ENCODE assay signal across 8 cellular contexts in the genomic region with DNA sequence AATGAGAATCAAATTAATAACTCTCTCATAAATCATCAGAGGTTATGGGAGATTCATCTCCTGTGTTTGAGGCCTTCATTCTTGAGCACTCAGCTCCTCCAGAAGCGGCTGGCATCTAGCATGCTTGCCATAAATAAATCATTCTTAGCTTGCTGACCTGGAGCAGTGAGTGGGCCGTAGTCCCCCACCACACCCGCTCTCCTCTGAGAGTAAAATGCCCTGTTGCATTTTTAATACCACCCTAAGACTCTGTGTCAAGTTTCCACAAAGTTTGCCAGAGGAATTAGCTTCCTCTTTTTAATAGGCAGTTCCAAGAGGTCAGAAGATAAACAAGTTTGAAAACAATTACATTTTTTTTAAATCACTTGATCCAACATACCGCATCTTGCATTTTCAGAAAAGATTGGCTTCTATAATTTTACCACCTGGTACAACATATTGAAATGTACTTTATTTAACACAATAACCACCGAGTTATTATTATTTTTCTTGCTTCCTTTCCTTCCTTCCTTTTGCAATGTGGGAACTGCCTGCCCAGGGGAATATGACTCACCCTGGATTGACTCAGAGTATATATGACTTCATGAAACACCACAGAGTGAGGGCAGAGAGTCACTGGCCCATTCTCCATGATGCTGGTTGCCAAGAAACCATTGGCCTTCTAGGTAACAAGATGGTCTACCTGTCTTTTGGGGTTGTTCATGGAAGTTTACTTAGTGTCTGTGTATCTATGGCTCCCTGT. TPM values are rescaled to one million over a fixed set of nuclear protein-coding genes. Genes with fewer than 3 reads are reported as not detected.
DNase-seq lines count a peak whose midpoint lies in the region; ATAC-seq and TF ChIP-seq lines count a peak whose summit lies in the region.

No MANE protein-coding gene starts in this region.

- POLR2A ChIA-PET in PC-3 (lab: Charles Lee; ENCODE audit: unreplicated experiment): interaction anchor here (0.7 kb wide), 1 partner anchor 518 kb away, joined by 4 read pairs; no protein-coding TSS in a partner anchor

- no peaks in the 10 kb centered on the region for H3K79me2 ChIP-seq in PC-3 (ENCODE audit: low read length)

- TF ChIP-seq CTCF in PC-3 (conservative IDR thresholded peaks at IDR 0.05; ENCODE audit: low read depth, low read length) (no peak), GM10266 (IDR thresholded peaks at IDR 0.05; ENCODE audit: control insufficient read depth, insufficient read depth, low read depth, missing control alignments) (no peak)

- no peaks in the 10 kb centered on the region for H3K36me3 ChIP-seq in PC-3 (ENCODE audit: low read depth, low read length)

- peak overlapping the region; percentile 38 for H3K27ac ChIP-seq in PC-3 (ENCODE audit: low read length)

- ATAC-seq in PC-3 (peak; percentile 89), HG03469 (IDR thresholded peaks at IDR 0.05; ENCODE audit: unreplicated experiment) (no peak), GM21786 (IDR thresholded peaks at IDR 0.05; ENCODE audit: unreplicated experiment) (no peak)

- DNase-seq in ELR (ENCODE audit: low read depth) (peak; percentile 87), PC-3 (peak; percentile 83), fibroblast of peridontal ligament (ENCODE audit: extremely low read depth) (peak; percentile 87), renal cortical epithelial cell (ENCODE audit: low read depth) (peak; percentile 95), GM10266 (ENCODE audit: extremely low spot score) (no peak), COR-L47 (lab: John Stamatoyannopoulos, UW) (no peak)

- H3K4me3 ChIP-seq in PC-3 (ENCODE audit: low read length): no peak overlapping the region

- no peaks in the 10 kb centered on the region for H3K27me3 ChIP-seq in PC-3 (ENCODE audit: low read length)

- CTCF ChIA-PET in PC-3 (lab: Charles Lee): no interaction called here

- BruUV-seq in PC-3 (replicated peaks; lab: Mats Ljungman, UMichigan): no TSS peak

- no peak overlapping the region for H2AFZ ChIP-seq in PC-3 (ENCODE audit: low read length)

- 0 out of 2 replicates have a peak, but pooled peaks cover 5% of the 10 kb centered on the region for H3K9me2 ChIP-seq in PC-3 (replicated peaks; ENCODE audit: low read length)

- peak overlapping the region; percentile 5 for H3K4me2 ChIP-seq in PC-3 (ENCODE audit: low read length)

- no peak overlapping the region for H3K9ac ChIP-seq in PC-3 (ENCODE audit: low read length)

- no peaks in the 10 kb centered on the region for H4K20me1 ChIP-seq in PC-3 (ENCODE audit: low read length)

- H3K9me3 ChIP-seq in PC-3 (ENCODE audit: low read length): no peaks in the 10 kb centered on the region

- no peaks in the 10 kb centered on the region for H3F3A ChIP-seq in PC-3 (ENCODE audit: low read length, unreplicated experiment)

- intact Hi-C loops in PC-3 (cut with micrococcal nuclease): no loop called here

- peaks cover 9% of the 10 kb centered on the region for H3K4me1 ChIP-seq in PC-3 (ENCODE audit: insufficient read depth, low read length)

RNA-seq across cellular contexts. Expression of gene CLIC5, which starts 29.4 kb away (rescaled TPM):
- total RNA-seq in PC-3 (2014; rRNA removed): not detected in 2 replicates
- 0.35 and 3.5 TPM in 2 replicates for total RNA-seq in renal cortical epithelial cell

Comparison
In these comparisons a context has a peak if more than half of its experiments do, and no peak if none do; other contexts are left out.
1. DNase-seq: peak in ELR (single experiment), PC-3 (single experiment), fibroblast of peridontal ligament (single experiment) and renal cortical epithelial cell (single experiment); none in GM10266 (single experiment) and COR-L47 (single experiment).